ENCODE assay signal across 14 cellular contexts in genomic region chr6:152118678-152119077, GRCh38.
"Had no signal": no experiment of that assay in that cellular context is flagged by ENCODE, and none has a peak within 500 bp of the region (broad histone marks: within the 10 kb centered on the region; RNA-seq: fewer than 3 reads in every experiment).

No MANE protein-coding gene starts in this region.

- H3K9me3 Mint-ChIP-seq: activated CD4-positive, alpha-beta T cell treated with anti-CD3 and anti-CD28 coated beads, Interleukin-2, amount 10 ng/mL, durations not matched to agents 7 days and 5 days; activated naive CD4-positive, alpha-beta T cell treated with anti-CD3 and anti-CD28 coated beads, Interleukin-2, amount 10 ng/mL, durations not matched to agents 7 days and 5 days; activated T-helper 2 cell treated with anti-CD3 and anti-CD28 coated beads, Interferon-gamma antibody, Interleukin-2, Interleukin-4, amounts not matched to agents 10 μg/mL and 5 μg/mL and 100 μg/mL, durations not matched to agents 14 hours and 24 hours and 36 hours had no signal

- H3K4me3 Mint-ChIP-seq: activated CD4-positive, alpha-beta T cell treated with anti-CD3 and anti-CD28 coated beads, Interleukin-2, amount 10 ng/mL, durations not matched to agents 7 days and 5 days; activated naive CD4-positive, alpha-beta T cell treated with anti-CD3 and anti-CD28 coated beads, Interleukin-2, amount 10 ng/mL, durations not matched to agents 7 days and 5 days had no signal

- H3K27ac Mint-ChIP-seq: activated CD4-positive, alpha-beta T cell treated with anti-CD3 and anti-CD28 coated beads, Interleukin-2, amount 10 ng/mL, durations not matched to agents 7 days and 5 days; activated naive CD4-positive, alpha-beta T cell treated with anti-CD3 and anti-CD28 coated beads, Interleukin-2, amount 10 ng/mL, durations not matched to agents 7 days and 5 days; activated T-helper 2 cell treated with anti-CD3 and anti-CD28 coated beads, Interferon-gamma antibody, Interleukin-2, Interleukin-4, amounts not matched to agents 10 μg/mL and 5 μg/mL and 100 μg/mL, durations not matched to agents 14 hours and 24 hours and 36 hours had no signal

- H3K27me3 Mint-ChIP-seq: activated CD4-positive, alpha-beta T cell treated with anti-CD3 and anti-CD28 coated beads, Interleukin-2, amount 10 ng/mL, durations not matched to agents 7 days and 5 days; activated naive CD4-positive, alpha-beta T cell treated with anti-CD3 and anti-CD28 coated beads, Interleukin-2, amount 10 ng/mL, durations not matched to agents 7 days and 5 days; naive B cell had no signal

- H3K4me3 ChIP-seq: stomach, thyroid gland, vagina had no signal

- DNase-seq: activated CD4-positive, alpha-beta T cell treated with anti-CD3 and anti-CD28 coated beads, Interleukin-2, amount 10 ng/mL, durations not matched to agents 7 days and 5 days; activated naive CD4-positive, alpha-beta T cell treated with anti-CD3 and anti-CD28 coated beads, Interleukin-2, amount 10 ng/mL, durations not matched to agents 7 days and 5 days; activated T-cell treated with anti-CD3 and anti-CD28 coated beads for 4 hours; effector memory CD4-positive, alpha-beta T cell; head of caudate nucleus; left colon; naive B cell; retina; stimulated activated CD4-positive, alpha-beta T cell treated with anti-CD3 and anti-CD28 coated beads, Interleukin-4, amount 100 ng/mL, for 4 hours; stomach; T1000; thyroid gland had no signal
